In genomic region chr3:177351757-177352158, GRCh38 we compare ENCODE assay signal across 12 cellular contexts.
DNase-seq lines count a peak whose midpoint lies in the region; ATAC-seq and TF ChIP-seq lines count a peak whose summit lies in the region.
"Had no signal": no experiment of that assay in that cellular context is flagged by ENCODE, and none has a peak within 500 bp of the region (broad histone marks: within the 10 kb centered on the region; RNA-seq: fewer than 3 reads in every experiment).

No MANE protein-coding gene starts in this region.

- peaks cover 0 to 3% (median 0%) of the 10 kb centered on the region in 11 donors for H3K9me3 Mint-ChIP-seq in naive thymus-derived CD4-positive, alpha-beta T cell
- H3K9me3 Mint-ChIP-seq in progenitor cell of endocrine pancreas (ENCODE audit: low read depth) = peaks cover 3% of the 10 kb centered on the region

- H3K27ac Mint-ChIP-seq in naive thymus-derived CD4-positive, alpha-beta T cell = no peak overlapping the region
- H3K27ac Mint-ChIP-seq in progenitor cell of endocrine pancreas = no peak overlapping the region

- no peaks in the 10 kb centered on the region for H3K27me3 Mint-ChIP-seq in naive thymus-derived CD4-positive, alpha-beta T cell
- no peaks in the 10 kb centered on the region for H3K27me3 Mint-ChIP-seq in progenitor cell of endocrine pancreas

- no peaks in the 10 kb centered on the region for H3K4me1 ChIP-seq in naive thymus-derived CD4-positive, alpha-beta T cell (ENCODE audit: control insufficient read depth in 2 of 2, insufficient read depth in 2 of 2, low read length in 2 of 2)

- no peaks in the 10 kb centered on the region for H3K9me3 ChIP-seq in naive thymus-derived CD4-positive, alpha-beta T cell (ENCODE audit: control insufficient read depth in 2 of 3, low read length in 3 of 3)
- H3K9me3 ChIP-seq: thoracic aorta had no signal

- H3K4me3 ChIP-seq in naive thymus-derived CD4-positive, alpha-beta T cell (ENCODE audit: low read length) = no peak overlapping the region
- H3K4me3 ChIP-seq: thoracic aorta had no signal

- no peak overlapping the region for H3K27ac ChIP-seq in naive thymus-derived CD4-positive, alpha-beta T cell (ENCODE audit: low read depth, low read length)

- intact Hi-C loops in naive thymus-derived CD4-positive, alpha-beta T cell (cut with micrococcal nuclease) = no loop called here

- H3K36me3 Mint-ChIP-seq in naive thymus-derived CD4-positive, alpha-beta T cell = peaks cover 0 to 1% (median 0%) of the 10 kb centered on the region in 5 donors
- H3K36me3 Mint-ChIP-seq in progenitor cell of endocrine pancreas (ENCODE audit: insufficient read depth) = no peaks in the 10 kb centered on the region

- H3K4me1 Mint-ChIP-seq in naive thymus-derived CD4-positive, alpha-beta T cell = peaks cover 3 to 25% (median 11%) of the 10 kb centered on the region in 7 donors
- peaks cover 9% of the 10 kb centered on the region for H3K4me1 Mint-ChIP-seq in progenitor cell of endocrine pancreas (ENCODE audit: low read depth)

- no peaks in the 10 kb centered on the region for H3K27me3 ChIP-seq in naive thymus-derived CD4-positive, alpha-beta T cell (ENCODE audit: control insufficient read depth in 2 of 2, insufficient read depth in 2 of 2, low read length in 2 of 2)

- DNase-seq in naive thymus-derived CD4-positive, alpha-beta T cell = no peak
- no peak for DNase-seq in NK-92 (lab: John Stamatoyannopoulos, UW; ENCODE audit: unreplicated experiment)
- DNase-seq in NCI-H226 = no peak
- no peak for DNase-seq in NOMO-1 (lab: John Stamatoyannopoulos, UW; ENCODE audit: unreplicated experiment in 2 of 2)
- DNase-seq in progenitor cell of endocrine pancreas (ENCODE audit: low spot score, unreplicated experiment) = no peak
- DNase-seq: cerebellar nuclear complex, NCI-H1417, right cardiac atrium had no signal

- CTCF ChIA-PET in naive thymus-derived CD4-positive, alpha-beta T cell (lab: Charles Lee) = no interaction called here

- no peaks in the 10 kb centered on the region for H3K36me3 ChIP-seq in naive thymus-derived CD4-positive, alpha-beta T cell (ENCODE audit: control insufficient read depth in 2 of 3, insufficient read depth in 3 of 3, low read length in 3 of 3)
- H3K36me3 ChIP-seq: thoracic aorta had no signal

- no peak overlapping the region for H3K4me3 Mint-ChIP-seq in naive thymus-derived CD4-positive, alpha-beta T cell
- no peak overlapping the region for H3K4me3 Mint-ChIP-seq in progenitor cell of endocrine pancreas (ENCODE audit: low read depth)

- POLR2A ChIA-PET in naive thymus-derived CD4-positive, alpha-beta T cell (lab: Charles Lee) = no interaction called here

- ATAC-seq in GM18870 (IDR thresholded peaks at IDR 0.05; ENCODE audit: unreplicated experiment) = peak; percentile 99
- peak; percentile 98 for ATAC-seq in GM21619 (IDR thresholded peaks at IDR 0.05; ENCODE audit: unreplicated experiment)
- ATAC-seq in HG03457 (IDR thresholded peaks at IDR 0.05; ENCODE audit: unreplicated experiment) = peak; percentile 99
- peak; percentile 52 for ATAC-seq in naive thymus-derived CD4-positive, alpha-beta T cell
- ATAC-seq: right cardiac atrium had no signal

- TF ChIP-seq CTCF in progenitor cell of endocrine pancreas (IDR thresholded peaks at IDR 0.05; ENCODE audit: unreplicated experiment) = no peak
